ENCODE assay signal across 13 cellular contexts in genomic region chr21:32329331-32329730, GRCh38. TPM values are rescaled to one million over a fixed set of nuclear protein-coding genes. Genes with fewer than 3 reads are reported as not detected.
DNase-seq lines count a peak whose midpoint lies in the region; ATAC-seq and TF ChIP-seq lines count a peak whose summit lies in the region.
"Had no signal": no experiment of that assay in that cellular context is flagged by ENCODE, and none has a peak within 500 bp of the region (broad histone marks: within the 10 kb centered on the region; RNA-seq: fewer than 3 reads in every experiment).

No MANE protein-coding gene starts in this region.

- H3K9me3 Mint-ChIP-seq in HFFc6, result no peaks in the 10 kb centered on the region

- no peak for ATAC-seq in HG03108 (IDR thresholded peaks at IDR 0.05; ENCODE audit: unreplicated experiment)
- ATAC-seq: activated CD8-positive, alpha-beta T cell treated with anti-CD3 and anti-CD28 coated beads, Interleukin-2, amount 10 ng/mL, durations not matched to agents 7 days and 5 days had no signal

- TF ChIP-seq CTCF in HFFc6 (IDR thresholded peaks at IDR 0.05), result no peak

- no peak overlapping the region for H3K4me3 ChIP-seq in stomach smooth muscle (ENCODE audit: low read length in 2 of 2)

- H3K4me1 Mint-ChIP-seq in HFFc6 (ENCODE audit: low read depth), result peaks cover 46% of the 10 kb centered on the region

- DNase-seq in HFFc6 (no peak), caudate nucleus (lab: John Stamatoyannopoulos, UW) (no peak), medulla oblongata (ENCODE audit: extremely low spot score) (peak; percentile 76), NAMALWA (ENCODE audit: low spot score) (no peak), retina (no peak)
- no peak for DNase-seq in activated CD4-positive, alpha-beta T cell treated with anti-CD3 and anti-CD28 coated beads, Interleukin-2, amount 50 U/mL, for 48 hours
- DNase-seq: activated CD8-positive, alpha-beta T cell treated with anti-CD3 and anti-CD28 coated beads, Interleukin-2, amount 10 ng/mL, durations not matched to agents 7 days and 5 days; CD4-positive, alpha-beta memory T cell; NCI-H2081 treated with DMSO at 0.1 percent for 48 hours had no signal

- H3K27me3 ChIP-seq in stomach smooth muscle (ENCODE audit: control insufficient read depth in 1 of 2, insufficient read depth in 2 of 2, low read length in 2 of 2), result no peaks in the 10 kb centered on the region

- no peak overlapping the region for H3K4me3 Mint-ChIP-seq in HFFc6
- H3K4me3 Mint-ChIP-seq: activated CD8-positive, alpha-beta T cell treated with anti-CD3 and anti-CD28 coated beads, Interleukin-2, amount 10 ng/mL, durations not matched to agents 7 days and 5 days; CD4-positive, alpha-beta memory T cell had no signal

- no peaks in the 10 kb centered on the region for H3K9me3 ChIP-seq in stomach smooth muscle (ENCODE audit: control insufficient read depth in 2 of 2, low read length in 2 of 2)

- peak overlapping the region; percentile 21 for H3K27ac ChIP-seq in caudate nucleus (ENCODE audit: low read depth, low read length)
- peak overlapping the region; percentile 73 for H3K27ac ChIP-seq in stomach smooth muscle (ENCODE audit: low read length)

- H3K36me3 ChIP-seq in stomach smooth muscle (ENCODE audit: control insufficient read depth in 2 of 2, insufficient read depth in 2 of 2, low read length in 2 of 2), result peaks cover 19 to 20% of the 10 kb centered on the region in 2 donors

- H3K4me1 ChIP-seq in stomach smooth muscle (ENCODE audit: control insufficient read depth, insufficient read depth, low read length), result peaks cover 14% of the 10 kb centered on the region

- no peaks in the 10 kb centered on the region; the same call in 1 of the 2 replicates for H3K27me3 Mint-ChIP-seq in HFFc6 (ENCODE audit: insufficient read depth)
- H3K27me3 Mint-ChIP-seq: CD4-positive, alpha-beta memory T cell had no signal

- peak overlapping the region; percentile 77 for H3K27ac Mint-ChIP-seq in HFFc6
- H3K27ac Mint-ChIP-seq: activated CD8-positive, alpha-beta T cell treated with anti-CD3 and anti-CD28 coated beads, Interleukin-2, amount 10 ng/mL, durations not matched to agents 7 days and 5 days had no signal

- no peak overlapping the region for H3K9ac ChIP-seq in stomach smooth muscle (ENCODE audit: low read length in 2 of 2)

- peaks cover 63% of the 10 kb centered on the region for H3K36me3 Mint-ChIP-seq in HFFc6 (ENCODE audit: low read depth)

RNA-seq across cellular contexts. Expression of gene MRAP, which starts 30.7 kb away (rescaled TPM):
- not detected for total RNA-seq in HFFc6 (2021; fragmentation: NEBNext Ultra II Directional; extraction: Animal tissue kit (Norgen Biotek cat#: 25700))
- total RNA-seq: activated CD8-positive, alpha-beta T cell treated with anti-CD3 and anti-CD28 coated beads, Interleukin-2, amount 10 ng/mL, durations not matched to agents 7 days and 5 days; CD4-positive, alpha-beta memory T cell; H4; T-helper 2 cell treated with Interferon-gamma antibody and Interleukin-4, amounts not matched to agents 100 ng/mL and 5 ng/mL, for 36 hours had no signal

RNA-seq across cellular contexts. Expression of gene MIS18A, which starts 50.5 kb away (rescaled TPM):
- 10 to 100 TPM in 5 of 6 experiments, 1 to 10 TPM in 1; 8.6 to 17.4 (median 14.9) TPM for total RNA-seq in HFFc6 (2021; fragmentation: NEBNext Ultra II Directional; extraction: Animal tissue kit (Norgen Biotek cat#: 25700))
